28 cellular contexts compared by ENCODE assay signal in genomic region chr10:63314020-63314419, GRCh38.
"Had no signal": no experiment of that assay in that cellular context is flagged by ENCODE, and none has a peak within 500 bp of the region (broad histone marks: within the 10 kb centered on the region; RNA-seq: fewer than 3 reads in every experiment).

No MANE protein-coding gene starts in this region.

- H3K27me3 Mint-ChIP-seq: activated naive CD8-positive, alpha-beta T cell; naive B cell; stimulated activated naive B cell treated with anti-CD40 and anti-IgM and Interleukin-4, amounts not matched to agents 10 μg/mL and 1 μg/mL and 100 μg/mL, for 72 hours had no signal

- ATAC-seq: activated CD4-positive, CD25-positive, alpha-beta regulatory T cell treated with anti-CD3 and anti-CD28 coated beads, Interleukin-2, amount 50 U/mL, for 24 hours; activated T-cell treated with anti-CD3 and anti-CD28 coated beads, Interleukin-2, amount 50 U/mL, for 4 hours; left lung; sciatic nerve; stimulated activated naive B cell treated with anti-CD40 and anti-IgM and Interleukin-4, amounts not matched to agents 10 μg/mL and 1 μg/mL and 100 μg/mL, for 72 hours had no signal

- H3K9me3 Mint-ChIP-seq: activated T-cell treated with anti-CD3 and anti-CD28 coated beads, Interleukin-2, amount 50 U/mL, for 4 hours had no signal

- H3K27ac ChIP-seq: coronary artery, dorsolateral prefrontal cortex, left lung, stomach, thyroid gland, upper lobe of left lung, vagina, VCaP had no signal

- H3K27ac Mint-ChIP-seq: activated naive CD8-positive, alpha-beta T cell; mesothelial cell of epicardium; stimulated activated naive B cell treated with anti-CD40 and anti-IgM and Interleukin-4, amounts not matched to agents 10 μg/mL and 1 μg/mL and 100 μg/mL, for 72 hours had no signal

- H3K4me1 ChIP-seq: left lung, vagina had no signal

- DNase-seq: activated CD4-positive, alpha-beta T cell treated with anti-CD3 and anti-CD28 coated beads for 48 hours; activated CD4-positive, alpha-beta T cell treated with anti-CD3 and anti-CD28 coated beads, Interleukin-2, amount 50 U/mL, for 48 hours; activated CD8-positive, alpha-beta memory T cell treated with anti-CD3 and anti-CD28 coated beads, Interleukin-2, amount 50 U/mL, for 4 hours; activated effector memory CD4-positive, alpha-beta T cell treated with Interleukin-2 at 50 U/mL for 16 hours; activated naive CD4-positive, alpha-beta T cell treated with Interleukin-2 at 50 U/mL for 16 hours; activated T-cell treated with anti-CD3 and anti-CD28 coated beads, Interleukin-2, amount 50 U/mL, for 4 hours; anterior cingulate cortex; cerebellar nuclear complex; dorsolateral prefrontal cortex; effector memory CD4-positive, alpha-beta T cell; kidney glomerular epithelial cell; left lung; naive B cell; small intestine; stimulated activated CD4-positive, alpha-beta T cell treated with anti-CD3 and anti-CD28 coated beads, Interleukin-1b, Interleukin-23, amount 100 ng/mL, for 48 hours; stimulated activated CD4-positive, alpha-beta T cell treated with anti-CD3 and anti-CD28 coated beads, Interleukin-4, amount 100 ng/mL, for 4 hours; stimulated activated CD8-positive, alpha-beta memory T cell treated with anti-CD3 and anti-CD28 coated beads, Interleukin-4, amount 100 ng/mL, for 48 hours; stimulated activated naive B cell treated with anti-CD40 and anti-IgM and Interleukin-4, amounts not matched to agents 10 μg/mL and 1 μg/mL and 100 μg/mL, for 72 hours; stomach; thyroid gland; upper lobe of left lung had no signal

- H3K4me3 ChIP-seq: coronary artery, dorsolateral prefrontal cortex, left lung, stomach, thyroid gland, upper lobe of left lung, vagina had no signal

- H3K4me3 Mint-ChIP-seq: activated naive CD8-positive, alpha-beta T cell; activated T-cell treated with anti-CD3 and anti-CD28 coated beads, Interleukin-2, amount 50 U/mL, for 4 hours; mesothelial cell of epicardium; naive B cell; stimulated activated naive B cell treated with anti-CD40 and anti-IgM and Interleukin-4, amounts not matched to agents 10 μg/mL and 1 μg/mL and 100 μg/mL, for 72 hours had no signal

- H3K36me3 ChIP-seq: left lung, stomach, thyroid gland, upper lobe of left lung, vagina had no signal

- H3K9me3 ChIP-seq: left lung, stomach, thyroid gland, upper lobe of left lung, vagina had no signal

- H3K4me1 Mint-ChIP-seq: mesothelial cell of epicardium had no signal

- H3K27me3 ChIP-seq: dorsolateral prefrontal cortex, left lung, stomach, thyroid gland, upper lobe of left lung, vagina had no signal
